In genomic region chr2:3927031-3927430, GRCh38 we compare ENCODE assay signal across 6 cellular contexts.
"Had no signal": no experiment of that assay in that cellular context is flagged by ENCODE, and none has a peak within 500 bp of the region (broad histone marks: within the 10 kb centered on the region; RNA-seq: fewer than 3 reads in every experiment).

No MANE protein-coding gene starts in this region.

- H3K36me3 ChIP-seq: HAP-1 had no signal

- H3K4me1 ChIP-seq: HAP-1 had no signal

- H3K4me3 Mint-ChIP-seq: GM23338, HFFc6 had no signal

- DNase-seq: HFFc6, IMR-90 had no signal

- H3K9me3 ChIP-seq: HAP-1 had no signal

- H3K4me1 Mint-ChIP-seq: GM23338 had no signal

- H3K27ac Mint-ChIP-seq: GM23338, HFFc6 had no signal

- H3K4me3 ChIP-seq: GM23338, HAP-1, K562 had no signal

- ATAC-seq: GM23338, HCT116, K562 had no signal
